In genomic region chr6:42702786-42703185, GRCh38 we compare ENCODE assay signal across 4 cellular contexts. TPM values are rescaled to one million over a fixed set of nuclear protein-coding genes. Genes with fewer than 3 reads are reported as not detected.
"Had no signal": no experiment of that assay in that cellular context is flagged by ENCODE, and none has a peak within 500 bp of the region (broad histone marks: within the 10 kb centered on the region; RNA-seq: fewer than 3 reads in every experiment).

No MANE protein-coding gene starts in this region.

RNA-seq across cellular contexts. Expression of gene PRPH2, which starts 19.6 kb away (rescaled TPM):
- total RNA-seq: naive thymus-derived CD4-positive, alpha-beta T cell; progenitor cell of endocrine pancreas; smooth muscle cell had no signal
- polyA plus RNA-seq: neural cell, smooth muscle cell had no signal
